19 cellular contexts compared by ENCODE assay signal in genomic region chr5:156947933-156948332, GRCh38. TPM values are rescaled to one million over a fixed set of nuclear protein-coding genes. Genes with fewer than 3 reads are reported as not detected.
DNase-seq lines count a peak whose midpoint lies in the region; ATAC-seq, FAIRE-seq and TF ChIP-seq lines count a peak whose summit lies in the region.
"Had no signal": no experiment of that assay in that cellular context is flagged by ENCODE, and none has a peak within 500 bp of the region (broad histone marks: within the 10 kb centered on the region; RNA-seq: fewer than 3 reads in every experiment).

No MANE protein-coding gene starts in this region.

- no peak for TF ChIP-seq RAD21 in A549 (conservative IDR thresholded peaks at IDR 0.05 in 1 of 2, IDR thresholded peaks at IDR 0.05 in 1 of 2)

- peak; percentile 84 for DNase-seq in activated CD4-positive, alpha-beta T cell treated with anti-CD3 and anti-CD28 coated beads, Interleukin-2, amount 10 ng/mL, durations not matched to agents 24 days and 14 days
- DNase-seq in activated CD4-positive, alpha-beta T cell treated with anti-CD3 and anti-CD28 coated beads for 4 hours: no peak
- DNase-seq in A549 (ENCODE audit: low read depth in 1 of 2, low spot score in 1 of 2) (no peak), CD1c-positive myeloid dendritic cell (ENCODE audit: extremely low spot score) (no peak), epidermal melanocyte (ENCODE audit: insufficient read length, low spot score) (no peak)
- peak; percentile 22 for DNase-seq in Jurkat, Clone E6-1 (ENCODE audit: low read depth, low spot score)
- DNase-seq in activated CD8-positive, alpha-beta T cell treated with anti-CD3 and anti-CD28 coated beads, Interleukin-2, amount 10 ng/mL, durations not matched to agents 7 days and 5 days: peak; percentile 77
- DNase-seq in CD8-positive, alpha-beta memory T cell: no peak
- DNase-seq: BE2C, DMS153, H7, NCI-H2029, NCI-H2171 treated with DMSO at 0.1 percent for 48 hours, NCI-H510A treated with DMSO at 0.1 percent for 48 hours, OCI-M1, RPMI8226, SJCRH30 had no signal

- no peaks in the 10 kb centered on the region for H3K27me3 ChIP-seq in CD8-positive, alpha-beta memory T cell (ENCODE audit: insufficient read depth, low read length, poor library complexity, severe bottlenecking)
- H3K27me3 ChIP-seq: BE2C, SJCRH30 had no signal

- H3K36me3 ChIP-seq in CD8-positive, alpha-beta memory T cell (ENCODE audit: insufficient read depth, low read length): no peaks in the 10 kb centered on the region
- H3K36me3 ChIP-seq: BE2C, SJCRH30 had no signal

- CTCF ChIA-PET in A549 (lab: Yijun Ruan, JAX): no interaction called here
- CTCF ChIA-PET in activated CD8-positive, alpha-beta T cell treated with anti-CD3 and anti-CD28 coated beads, Interleukin-2, amount 10 ng/mL, durations not matched to agents 7 days and 5 days (lab: Charles Lee): no interaction called here
- CTCF ChIA-PET in CD8-positive, alpha-beta memory T cell (lab: Charles Lee): no interaction called here

- no peak overlapping the region for H3K4me3 ChIP-seq in A549
- no peak overlapping the region for H3K4me3 ChIP-seq in Jurkat, Clone E6-1 (ENCODE audit: low read length)
- H3K4me3 ChIP-seq in CD8-positive, alpha-beta memory T cell (ENCODE audit: low read length): no peak overlapping the region
- H3K4me3 ChIP-seq: SJCRH30 had no signal

- peak overlapping the region; percentile 68 for H3K27ac Mint-ChIP-seq in activated CD4-positive, alpha-beta T cell treated with anti-CD3 and anti-CD28 coated beads, Interleukin-2, amount 10 ng/mL, durations not matched to agents 24 days and 14 days
- peak overlapping the region; percentile 61 for H3K27ac Mint-ChIP-seq in activated CD8-positive, alpha-beta T cell treated with anti-CD3 and anti-CD28 coated beads, Interleukin-2, amount 10 ng/mL, durations not matched to agents 7 days and 5 days
- H3K27ac Mint-ChIP-seq in CD8-positive, alpha-beta memory T cell: no peak overlapping the region

- H3K27me3 Mint-ChIP-seq in activated CD4-positive, alpha-beta T cell treated with anti-CD3 and anti-CD28 coated beads, Interleukin-2, amount 10 ng/mL, durations not matched to agents 24 days and 14 days: no peaks in the 10 kb centered on the region
- no peaks in the 10 kb centered on the region for H3K27me3 Mint-ChIP-seq in activated CD8-positive, alpha-beta T cell treated with anti-CD3 and anti-CD28 coated beads, Interleukin-2, amount 10 ng/mL, durations not matched to agents 7 days and 5 days (ENCODE audit: low read depth)
- peaks cover 0 to 4% of the 10 kb centered on the region in 2 donors for H3K27me3 Mint-ChIP-seq in CD8-positive, alpha-beta memory T cell

- TF ChIP-seq POLR2A in A549 (IDR thresholded peaks at IDR 0.05; ENCODE audit: low read length): no peak

- TF ChIP-seq EP300 in A549 (IDR thresholded peaks at IDR 0.05): no peak

- ATAC-seq in A549: no peak
- peak; percentile 76 for ATAC-seq in activated CD8-positive, alpha-beta T cell treated with anti-CD3 and anti-CD28 coated beads, Interleukin-2, amount 10 ng/mL, durations not matched to agents 7 days and 5 days

- no peak for TF ChIP-seq CTCF in A549 (IDR thresholded peaks at IDR 0.05)

- FAIRE-seq in A549 (lab: Jason Lieb, UNC): no peak

- no peaks in the 10 kb centered on the region for H3K4me1 ChIP-seq in A549
- no peaks in the 10 kb centered on the region for H3K4me1 ChIP-seq in CD8-positive, alpha-beta memory T cell (ENCODE audit: insufficient read depth, low read length)
- H3K4me1 ChIP-seq: BE2C, SJCRH30 had no signal

- peaks cover 37% of the 10 kb centered on the region for H3K36me3 Mint-ChIP-seq in activated CD4-positive, alpha-beta T cell treated with anti-CD3 and anti-CD28 coated beads, Interleukin-2, amount 10 ng/mL, durations not matched to agents 24 days and 14 days (ENCODE audit: low read depth)
- H3K36me3 Mint-ChIP-seq in activated CD8-positive, alpha-beta T cell treated with anti-CD3 and anti-CD28 coated beads, Interleukin-2, amount 10 ng/mL, durations not matched to agents 7 days and 5 days (ENCODE audit: low read depth): peaks cover 54% of the 10 kb centered on the region
- H3K36me3 Mint-ChIP-seq in CD8-positive, alpha-beta memory T cell: peaks cover 0 to 18% (median 3%) of the 10 kb centered on the region in 3 donors

- H3K4me1 Mint-ChIP-seq in activated CD4-positive, alpha-beta T cell treated with anti-CD3 and anti-CD28 coated beads, Interleukin-2, amount 10 ng/mL, durations not matched to agents 24 days and 14 days: peaks cover 34% of the 10 kb centered on the region
- H3K4me1 Mint-ChIP-seq in activated CD8-positive, alpha-beta T cell treated with anti-CD3 and anti-CD28 coated beads, Interleukin-2, amount 10 ng/mL, durations not matched to agents 7 days and 5 days (ENCODE audit: low read depth): peaks cover 46% of the 10 kb centered on the region
- H3K4me1 Mint-ChIP-seq in CD8-positive, alpha-beta memory T cell: peaks cover 0 to 5% (median 0%) of the 10 kb centered on the region in 3 donors

- H3K9me3 ChIP-seq in A549: no peaks in the 10 kb centered on the region
- H3K9me3 ChIP-seq in CD8-positive, alpha-beta memory T cell (ENCODE audit: low read length): no peaks in the 10 kb centered on the region
- H3K9me3 ChIP-seq: BE2C, SJCRH30 had no signal

- WGBS in A549 (ENCODE audit: missing lambda C conversion rate): 98% methylated on average over 3 of the region's 3 CpGs

- H3K27ac ChIP-seq in A549: no peak overlapping the region
- H3K27ac ChIP-seq in CD8-positive, alpha-beta memory T cell (ENCODE audit: low read depth, low read length): no peak overlapping the region
- H3K27ac ChIP-seq: KMS-11, SJCRH30 had no signal

- POLR2A ChIA-PET in A549 (lab: Yijun Ruan, JAX): no interaction called here
- POLR2A ChIA-PET in activated CD8-positive, alpha-beta T cell treated with anti-CD3 and anti-CD28 coated beads, Interleukin-2, amount 10 ng/mL, durations not matched to agents 7 days and 5 days (lab: Charles Lee): no interaction called here
- POLR2A ChIA-PET in CD8-positive, alpha-beta memory T cell (lab: Charles Lee): no interaction called here

- peaks cover 34% of the 10 kb centered on the region for H3K9me3 Mint-ChIP-seq in activated CD4-positive, alpha-beta T cell treated with anti-CD3 and anti-CD28 coated beads, Interleukin-2, amount 10 ng/mL, durations not matched to agents 24 days and 14 days
- no peaks in the 10 kb centered on the region for H3K9me3 Mint-ChIP-seq in activated CD8-positive, alpha-beta T cell treated with anti-CD3 and anti-CD28 coated beads, Interleukin-2, amount 10 ng/mL, durations not matched to agents 7 days and 5 days (ENCODE audit: insufficient read depth)
- no peaks in the 10 kb centered on the region for H3K9me3 Mint-ChIP-seq in CD8-positive, alpha-beta memory T cell

- H3K4me3 Mint-ChIP-seq in activated CD4-positive, alpha-beta T cell treated with anti-CD3 and anti-CD28 coated beads, Interleukin-2, amount 10 ng/mL, durations not matched to agents 24 days and 14 days: peak overlapping the region; percentile 11
- H3K4me3 Mint-ChIP-seq in activated CD8-positive, alpha-beta T cell treated with anti-CD3 and anti-CD28 coated beads, Interleukin-2, amount 10 ng/mL, durations not matched to agents 7 days and 5 days: no peak overlapping the region
- H3K4me3 Mint-ChIP-seq in CD8-positive, alpha-beta memory T cell: no peak overlapping the region

- intact Hi-C loops in activated CD4-positive, alpha-beta T cell treated with anti-CD3 and anti-CD28 coated beads, Interleukin-2, amount 10 ng/mL, durations not matched to agents 24 days and 14 days (cut with micrococcal nuclease): loop anchor here (1.0 kb wide), 1 partner anchor 28 kb away; no protein-coding TSS in a partner anchor

- no peak overlapping the region for H3K4me2 ChIP-seq in A549
- H3K4me2 ChIP-seq: KMS-11 had no signal

TF ChIP-seq in A549, 52 proteins besides CTCF, POLR2A, EP300 and RAD21:
- TF ChIP-seq ZFP36 (IDR thresholded peaks at IDR 0.05; ENCODE audit: borderline replicate concordance, partially characterized antibody) (no peak), RFX5 (IDR thresholded peaks at IDR 0.05) (0 out of 2 replicates have a peak, but pooled peaks have one; percentile 58)

RNA-seq across cellular contexts. Expression of gene TIMD4, which starts 15.1 kb away (rescaled TPM):
- 13.9 and 15.1 TPM in 2 replicates for total RNA-seq in activated CD4-positive, alpha-beta T cell treated with anti-CD3 and anti-CD28 coated beads, Interleukin-2, amount 10 ng/mL, durations not matched to agents 24 days and 14 days
- polyA plus RNA-seq in A549 (2011; rRNA removed): 4.6 and 5.7 TPM in 2 replicates
- 1.4 TPM in 2 replicates for polyA plus RNA-seq in A549 (2012; cell fraction: cytosol; rRNA removed)
- polyA plus RNA-seq in A549 (2012; cell fraction: nucleus; rRNA removed): 3.0 and 3.2 TPM in 2 replicates
- polyA plus RNA-seq in A549 (2017; fragmentation: RNase III; extraction: RNeasy Plus Mini Kit Qiagen cat#74134 plus additional on column Dnase treatment): 2.1 to 2.3 TPM (median 2.3 TPM) in 3 replicates
- polyA minus RNA-seq in A549 (2011; rRNA and poly(A)+ RNA removed): 8.0 and 11.0 TPM in 2 replicates
- polyA plus RNA-seq in Jurkat, Clone E6-1 (2012; ENCODE audit: insufficient read depth, insufficient read length): not detected
- 1 to 10 TPM; 2.7 to 4.0 TPM for total RNA-seq in activated CD8-positive, alpha-beta T cell treated with anti-CD3 and anti-CD28 coated beads, Interleukin-2, amount 10 ng/mL, durations not matched to agents 7 days and 5 days
- 1 to 10 TPM in 1 of 2 experiments, under 1 TPM in 1; 0.60 to 1.5 TPM for total RNA-seq in CD8-positive, alpha-beta memory T cell
- polyA plus RNA-seq in CD8-positive, alpha-beta memory T cell: 3.3 TPM
- total RNA-seq: H7, MCF 10A, SJCRH30 had no signal

Comparison
In these comparisons a context has a peak if more than half of its experiments do, and no peak if none do; other contexts are left out.
1. DNase-seq: peak in activated CD4-positive, alpha-beta T cell treated with anti-CD3 and anti-CD28 coated beads, Interleukin-2, amount 10 ng/mL, durations not matched to agents 24 days and 14 days (single experiment), Jurkat, Clone E6-1 (single experiment) and activated CD8-positive, alpha-beta T cell treated with anti-CD3 and anti-CD28 coated beads, Interleukin-2, amount 10 ng/mL, durations not matched to agents 7 days and 5 days (single experiment); none in activated CD4-positive, alpha-beta T cell treated with anti-CD3 and anti-CD28 coated beads for 4 hours (0 of 2), A549 (0 of 2), CD1c-positive myeloid dendritic cell (single experiment), CD8-positive, alpha-beta memory T cell (0 of 5) and epidermal melanocyte (single experiment).
2. H3K27ac Mint-ChIP-seq: peak in activated CD4-positive, alpha-beta T cell treated with anti-CD3 and anti-CD28 coated beads, Interleukin-2, amount 10 ng/mL, durations not matched to agents 24 days and 14 days (single experiment) and activated CD8-positive, alpha-beta T cell treated with anti-CD3 and anti-CD28 coated beads, Interleukin-2, amount 10 ng/mL, durations not matched to agents 7 days and 5 days (single experiment); none in CD8-positive, alpha-beta memory T cell (0 of 8).